1 cellular context compared by ENCODE assay signal in the genomic region with DNA sequence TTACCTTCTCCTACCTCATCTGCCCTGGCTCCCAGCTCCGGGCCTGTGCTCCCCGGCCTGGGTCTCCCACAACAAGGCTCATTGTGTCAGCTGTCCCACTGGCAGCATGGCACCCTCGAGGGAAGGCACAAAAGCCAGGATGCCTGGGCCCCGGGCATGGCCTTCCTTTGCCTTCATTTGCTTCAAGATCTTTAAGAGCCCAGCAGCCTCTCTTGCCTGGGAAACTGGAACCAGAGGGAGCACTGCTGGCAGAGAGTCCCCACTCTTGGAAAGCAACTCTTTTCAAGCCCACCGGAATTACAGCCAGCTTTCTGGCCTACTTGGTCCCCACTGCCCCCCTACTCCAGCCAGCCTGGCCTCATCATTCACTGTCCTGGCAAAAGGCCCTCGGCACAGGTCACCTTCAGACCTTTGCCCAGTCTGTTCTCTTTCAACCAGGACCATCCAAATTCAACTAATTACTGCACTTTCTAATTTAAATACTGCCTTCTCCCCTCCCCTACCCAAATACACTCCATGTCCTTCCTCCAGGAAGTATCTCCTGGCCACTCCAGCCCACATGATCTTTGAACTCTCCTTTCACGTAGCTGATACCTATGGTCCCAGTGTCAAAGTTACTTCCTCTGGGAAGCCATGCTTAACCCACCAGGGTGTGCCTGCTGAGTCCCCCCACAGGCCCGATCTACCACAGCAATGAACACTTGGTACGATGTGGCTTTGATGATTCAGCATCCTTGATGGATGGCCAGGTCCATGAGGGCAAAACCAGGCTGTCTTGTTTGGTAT.
TF ChIP-seq lines count a peak whose summit lies in the region.

No MANE protein-coding gene starts in this region.

TF ChIP-seq in HepG2, 621 proteins besides CTCF, POLR2A, EP300 and RAD21 (continued from another document and continues in another):
- TF ChIP-seq, protein P1, sequence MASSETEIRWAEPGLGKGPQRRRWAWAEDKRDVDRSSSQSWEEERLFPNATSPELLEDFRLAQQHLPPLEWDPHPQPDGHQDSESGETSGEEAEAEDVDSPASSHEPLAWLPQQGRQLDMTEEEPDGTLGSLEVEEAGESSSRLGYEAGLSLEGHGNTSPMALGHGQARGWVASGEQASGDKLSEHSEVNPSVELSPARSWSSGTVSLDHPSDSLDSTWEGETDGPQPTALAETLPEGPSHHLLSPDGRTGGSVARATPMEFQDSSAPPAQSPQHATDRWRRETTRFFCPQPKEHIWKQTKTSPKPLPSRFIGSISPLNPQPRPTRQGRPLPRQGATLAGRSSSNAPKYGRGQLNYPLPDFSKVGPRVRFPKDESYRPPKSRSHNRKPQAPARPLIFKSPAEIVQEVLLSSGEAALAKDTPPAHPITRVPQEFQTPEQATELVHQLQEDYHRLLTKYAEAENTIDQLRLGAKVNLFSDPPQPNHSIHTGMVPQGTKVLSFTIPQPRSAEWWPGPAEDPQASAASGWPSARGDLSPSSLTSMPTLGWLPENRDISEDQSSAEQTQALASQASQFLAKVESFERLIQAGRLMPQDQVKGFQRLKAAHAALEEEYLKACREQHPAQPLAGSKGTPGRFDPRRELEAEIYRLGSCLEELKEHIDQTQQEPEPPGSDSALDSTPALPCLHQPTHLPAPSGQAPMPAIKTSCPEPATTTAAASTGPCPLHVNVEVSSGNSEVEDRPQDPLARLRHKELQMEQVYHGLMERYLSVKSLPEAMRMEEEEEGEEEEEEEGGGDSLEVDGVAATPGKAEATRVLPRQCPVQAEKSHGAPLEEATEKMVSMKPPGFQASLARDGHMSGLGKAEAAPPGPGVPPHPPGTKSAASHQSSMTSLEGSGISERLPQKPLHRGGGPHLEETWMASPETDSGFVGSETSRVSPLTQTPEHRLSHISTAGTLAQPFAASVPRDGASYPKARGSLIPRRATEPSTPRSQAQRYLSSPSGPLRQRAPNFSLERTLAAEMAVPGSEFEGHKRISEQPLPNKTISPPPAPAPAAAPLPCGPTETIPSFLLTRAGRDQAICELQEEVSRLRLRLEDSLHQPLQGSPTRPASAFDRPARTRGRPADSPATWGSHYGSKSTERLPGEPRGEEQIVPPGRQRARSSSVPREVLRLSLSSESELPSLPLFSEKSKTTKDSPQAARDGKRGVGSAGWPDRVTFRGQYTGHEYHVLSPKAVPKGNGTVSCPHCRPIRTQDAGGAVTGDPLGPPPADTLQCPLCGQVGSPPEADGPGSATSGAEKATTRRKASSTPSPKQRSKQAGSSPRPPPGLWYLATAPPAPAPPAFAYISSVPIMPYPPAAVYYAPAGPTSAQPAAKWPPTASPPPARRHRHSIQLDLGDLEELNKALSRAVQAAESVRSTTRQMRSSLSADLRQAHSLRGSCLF (CRISPR knock-in tag; IDR thresholded peaks at IDR 0.05; ENCODE audit: borderline replicate concordance): no peak
- TF ChIP-seq POLR2AphosphoS5 (IDR thresholded peaks at IDR 0.05; ENCODE audit: low read depth, low read length): 0 out of 2 replicates have a peak, but pooled peaks have one; percentile 26
- TF ChIP-seq, protein P2, sequence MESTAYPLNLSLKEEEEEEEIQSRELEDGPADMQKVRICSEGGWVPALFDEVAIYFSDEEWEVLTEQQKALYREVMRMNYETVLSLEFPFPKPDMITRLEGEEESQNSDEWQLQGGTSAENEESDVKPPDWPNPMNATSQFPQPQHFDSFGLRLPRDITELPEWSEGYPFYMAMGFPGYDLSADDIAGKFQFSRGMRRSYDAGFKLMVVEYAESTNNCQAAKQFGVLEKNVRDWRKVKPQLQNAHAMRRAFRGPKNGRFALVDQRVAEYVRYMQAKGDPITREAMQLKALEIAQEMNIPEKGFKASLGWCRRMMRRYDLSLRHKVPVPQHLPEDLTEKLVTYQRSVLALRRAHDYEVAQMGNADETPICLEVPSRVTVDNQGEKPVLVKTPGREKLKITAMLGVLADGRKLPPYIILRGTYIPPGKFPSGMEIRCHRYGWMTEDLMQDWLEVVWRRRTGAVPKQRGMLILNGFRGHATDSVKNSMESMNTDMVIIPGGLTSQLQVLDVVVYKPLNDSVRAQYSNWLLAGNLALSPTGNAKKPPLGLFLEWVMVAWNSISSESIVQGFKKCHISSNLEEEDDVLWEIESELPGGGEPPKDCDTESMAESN (CRISPR knock-in tag; conservative IDR thresholded peaks at IDR 0.05): peak; percentile 75
- TF ChIP-seq TBX2 (CRISPR knock-in tag; IDR thresholded peaks at IDR 0.05; ENCODE audit: borderline replicate concordance): peak; percentile 18; the same call in 1 of the 2 replicates
- TF ChIP-seq, protein P3, sequence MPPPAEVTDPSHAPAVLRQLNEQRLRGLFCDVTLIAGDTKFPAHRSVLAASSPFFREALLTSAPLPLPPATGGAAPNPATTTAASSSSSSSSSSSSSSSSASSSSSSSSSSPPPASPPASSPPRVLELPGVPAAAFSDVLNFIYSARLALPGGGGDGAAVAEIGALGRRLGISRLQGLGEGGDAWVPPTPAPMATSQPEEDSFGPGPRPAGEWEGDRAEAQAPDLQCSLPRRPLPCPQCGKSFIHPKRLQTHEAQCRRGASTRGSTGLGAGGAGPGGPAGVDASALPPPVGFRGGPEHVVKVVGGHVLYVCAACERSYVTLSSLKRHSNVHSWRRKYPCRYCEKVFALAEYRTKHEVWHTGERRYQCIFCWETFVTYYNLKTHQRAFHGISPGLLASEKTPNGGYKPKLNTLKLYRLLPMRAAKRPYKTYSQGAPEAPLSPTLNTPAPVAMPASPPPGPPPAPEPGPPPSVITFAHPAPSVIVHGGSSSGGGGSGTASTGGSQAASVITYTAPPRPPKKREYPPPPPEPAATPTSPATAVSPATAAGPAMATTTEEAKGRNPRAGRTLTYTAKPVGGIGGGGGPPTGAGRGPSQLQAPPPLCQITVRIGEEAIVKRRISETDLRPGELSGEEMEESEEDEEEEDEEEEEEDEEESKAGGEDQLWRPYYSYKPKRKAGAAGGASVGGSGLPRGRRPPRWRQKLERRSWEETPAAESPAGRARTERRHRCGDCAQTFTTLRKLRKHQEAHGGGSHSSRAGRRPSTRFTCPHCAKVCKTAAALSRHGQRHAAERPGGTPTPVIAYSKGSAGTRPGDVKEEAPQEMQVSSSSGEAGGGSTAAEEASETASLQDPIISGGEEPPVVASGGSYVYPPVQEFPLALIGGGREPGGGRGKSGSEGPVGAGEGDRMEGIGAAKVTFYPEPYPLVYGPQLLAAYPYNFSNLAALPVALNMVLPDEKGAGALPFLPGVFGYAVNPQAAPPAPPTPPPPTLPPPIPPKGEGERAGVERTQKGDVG (CRISPR knock-in tag; IDR thresholded peaks at IDR 0.05; ENCODE audit: borderline replicate concordance): no peak; the same call in 1 of the 2 replicates
- no peak for TF ChIP-seq FOSL1 (CRISPR knock-in tag; IDR thresholded peaks at IDR 0.05; ENCODE audit: borderline replicate concordance)
- no peak for TF ChIP-seq SP4 (CRISPR knock-in tag; IDR thresholded peaks at IDR 0.05)
- no peak for TF ChIP-seq CEBPB (IDR thresholded peaks at IDR 0.05; ENCODE audit: borderline replicate concordance, low read depth, low read length)
- TF ChIP-seq, protein P4, sequence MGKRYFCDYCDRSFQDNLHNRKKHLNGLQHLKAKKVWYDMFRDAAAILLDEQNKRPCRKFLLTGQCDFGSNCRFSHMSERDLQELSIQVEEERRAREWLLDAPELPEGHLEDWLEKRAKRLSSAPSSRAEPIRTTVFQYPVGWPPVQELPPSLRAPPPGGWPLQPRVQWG (CRISPR knock-in tag; IDR thresholded peaks at IDR 0.05; ENCODE audit: borderline replicate concordance, low read depth): no peak
- TF ChIP-seq ZNF543 (CRISPR knock-in tag; IDR thresholded peaks at IDR 0.05): no peak
- 0 out of 2 replicates have a peak, but pooled peaks have one; percentile 16 for TF ChIP-seq ZBTB20 (CRISPR knock-in tag; IDR thresholded peaks at IDR 0.05; ENCODE audit: borderline replicate concordance, low read depth)
- TF ChIP-seq ZNF720 (CRISPR knock-in tag; IDR thresholded peaks at IDR 0.05): no peak
- TF ChIP-seq, protein P5, sequence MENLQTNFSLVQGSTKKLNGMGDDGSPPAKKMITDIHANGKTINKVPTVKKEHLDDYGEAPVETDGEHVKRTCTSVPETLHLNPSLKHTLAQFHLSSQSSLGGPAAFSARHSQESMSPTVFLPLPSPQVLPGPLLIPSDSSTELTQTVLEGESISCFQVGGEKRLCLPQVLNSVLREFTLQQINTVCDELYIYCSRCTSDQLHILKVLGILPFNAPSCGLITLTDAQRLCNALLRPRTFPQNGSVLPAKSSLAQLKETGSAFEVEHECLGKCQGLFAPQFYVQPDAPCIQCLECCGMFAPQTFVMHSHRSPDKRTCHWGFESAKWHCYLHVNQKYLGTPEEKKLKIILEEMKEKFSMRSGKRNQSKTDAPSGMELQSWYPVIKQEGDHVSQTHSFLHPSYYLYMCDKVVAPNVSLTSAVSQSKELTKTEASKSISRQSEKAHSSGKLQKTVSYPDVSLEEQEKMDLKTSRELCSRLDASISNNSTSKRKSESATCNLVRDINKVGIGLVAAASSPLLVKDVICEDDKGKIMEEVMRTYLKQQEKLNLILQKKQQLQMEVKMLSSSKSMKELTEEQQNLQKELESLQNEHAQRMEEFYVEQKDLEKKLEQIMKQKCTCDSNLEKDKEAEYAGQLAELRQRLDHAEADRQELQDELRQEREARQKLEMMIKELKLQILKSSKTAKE (CRISPR knock-in tag; IDR thresholded peaks at IDR 0.05; ENCODE audit: borderline replicate concordance): peak; percentile 24; the same call in 1 of the 2 replicates
- TF ChIP-seq ZNF383 (CRISPR knock-in tag; IDR thresholded peaks at IDR 0.05; ENCODE audit: borderline replicate concordance): no peak
- no peak for TF ChIP-seq ZNF496 (CRISPR knock-in tag; IDR thresholded peaks at IDR 0.05; ENCODE audit: insufficient replicate concordance)
- no peak for TF ChIP-seq ZNF329 (CRISPR knock-in tag; IDR thresholded peaks at IDR 0.05; ENCODE audit: low read depth)
- TF ChIP-seq, protein P6, sequence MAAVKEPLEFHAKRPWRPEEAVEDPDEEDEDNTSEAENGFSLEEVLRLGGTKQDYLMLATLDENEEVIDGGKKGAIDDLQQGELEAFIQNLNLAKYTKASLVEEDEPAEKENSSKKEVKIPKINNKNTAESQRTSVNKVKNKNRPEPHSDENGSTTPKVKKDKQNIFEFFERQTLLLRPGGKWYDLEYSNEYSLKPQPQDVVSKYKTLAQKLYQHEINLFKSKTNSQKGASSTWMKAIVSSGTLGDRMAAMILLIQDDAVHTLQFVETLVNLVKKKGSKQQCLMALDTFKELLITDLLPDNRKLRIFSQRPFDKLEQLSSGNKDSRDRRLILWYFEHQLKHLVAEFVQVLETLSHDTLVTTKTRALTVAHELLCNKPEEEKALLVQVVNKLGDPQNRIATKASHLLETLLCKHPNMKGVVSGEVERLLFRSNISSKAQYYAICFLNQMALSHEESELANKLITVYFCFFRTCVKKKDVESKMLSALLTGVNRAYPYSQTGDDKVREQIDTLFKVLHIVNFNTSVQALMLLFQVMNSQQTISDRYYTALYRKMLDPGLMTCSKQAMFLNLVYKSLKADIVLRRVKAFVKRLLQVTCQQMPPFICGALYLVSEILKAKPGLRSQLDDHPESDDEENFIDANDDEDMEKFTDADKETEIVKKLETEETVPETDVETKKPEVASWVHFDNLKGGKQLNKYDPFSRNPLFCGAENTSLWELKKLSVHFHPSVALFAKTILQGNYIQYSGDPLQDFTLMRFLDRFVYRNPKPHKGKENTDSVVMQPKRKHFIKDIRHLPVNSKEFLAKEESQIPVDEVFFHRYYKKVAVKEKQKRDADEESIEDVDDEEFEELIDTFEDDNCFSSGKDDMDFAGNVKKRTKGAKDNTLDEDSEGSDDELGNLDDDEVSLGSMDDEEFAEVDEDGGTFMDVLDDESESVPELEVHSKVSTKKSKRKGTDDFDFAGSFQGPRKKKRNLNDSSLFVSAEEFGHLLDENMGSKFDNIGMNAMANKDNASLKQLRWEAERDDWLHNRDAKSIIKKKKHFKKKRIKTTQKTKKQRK (IDR thresholded peaks at IDR 0.05; ENCODE audit: low read length): no peak
- 0 out of 2 replicates have a peak, but pooled peaks have one; percentile 10 for TF ChIP-seq LCORL (IDR thresholded peaks at IDR 0.05)
- TF ChIP-seq LCORL (CRISPR knock-in tag; IDR thresholded peaks at IDR 0.05): no peak
- peak; percentile 62 for TF ChIP-seq MAFF (IDR thresholded peaks at IDR 0.05; ENCODE audit: low read depth, low read length)
- TF ChIP-seq HDAC6 (IDR thresholded peaks at IDR 0.05; ENCODE audit: low read depth, low read length): no peak
- TF ChIP-seq HOXA3 (CRISPR knock-in tag; IDR thresholded peaks at IDR 0.05): peak; percentile 66
- TF ChIP-seq ZNF260 (CRISPR knock-in tag; IDR thresholded peaks at IDR 0.05; ENCODE audit: borderline replicate concordance, low read depth): no peak
- TF ChIP-seq, protein P7, sequence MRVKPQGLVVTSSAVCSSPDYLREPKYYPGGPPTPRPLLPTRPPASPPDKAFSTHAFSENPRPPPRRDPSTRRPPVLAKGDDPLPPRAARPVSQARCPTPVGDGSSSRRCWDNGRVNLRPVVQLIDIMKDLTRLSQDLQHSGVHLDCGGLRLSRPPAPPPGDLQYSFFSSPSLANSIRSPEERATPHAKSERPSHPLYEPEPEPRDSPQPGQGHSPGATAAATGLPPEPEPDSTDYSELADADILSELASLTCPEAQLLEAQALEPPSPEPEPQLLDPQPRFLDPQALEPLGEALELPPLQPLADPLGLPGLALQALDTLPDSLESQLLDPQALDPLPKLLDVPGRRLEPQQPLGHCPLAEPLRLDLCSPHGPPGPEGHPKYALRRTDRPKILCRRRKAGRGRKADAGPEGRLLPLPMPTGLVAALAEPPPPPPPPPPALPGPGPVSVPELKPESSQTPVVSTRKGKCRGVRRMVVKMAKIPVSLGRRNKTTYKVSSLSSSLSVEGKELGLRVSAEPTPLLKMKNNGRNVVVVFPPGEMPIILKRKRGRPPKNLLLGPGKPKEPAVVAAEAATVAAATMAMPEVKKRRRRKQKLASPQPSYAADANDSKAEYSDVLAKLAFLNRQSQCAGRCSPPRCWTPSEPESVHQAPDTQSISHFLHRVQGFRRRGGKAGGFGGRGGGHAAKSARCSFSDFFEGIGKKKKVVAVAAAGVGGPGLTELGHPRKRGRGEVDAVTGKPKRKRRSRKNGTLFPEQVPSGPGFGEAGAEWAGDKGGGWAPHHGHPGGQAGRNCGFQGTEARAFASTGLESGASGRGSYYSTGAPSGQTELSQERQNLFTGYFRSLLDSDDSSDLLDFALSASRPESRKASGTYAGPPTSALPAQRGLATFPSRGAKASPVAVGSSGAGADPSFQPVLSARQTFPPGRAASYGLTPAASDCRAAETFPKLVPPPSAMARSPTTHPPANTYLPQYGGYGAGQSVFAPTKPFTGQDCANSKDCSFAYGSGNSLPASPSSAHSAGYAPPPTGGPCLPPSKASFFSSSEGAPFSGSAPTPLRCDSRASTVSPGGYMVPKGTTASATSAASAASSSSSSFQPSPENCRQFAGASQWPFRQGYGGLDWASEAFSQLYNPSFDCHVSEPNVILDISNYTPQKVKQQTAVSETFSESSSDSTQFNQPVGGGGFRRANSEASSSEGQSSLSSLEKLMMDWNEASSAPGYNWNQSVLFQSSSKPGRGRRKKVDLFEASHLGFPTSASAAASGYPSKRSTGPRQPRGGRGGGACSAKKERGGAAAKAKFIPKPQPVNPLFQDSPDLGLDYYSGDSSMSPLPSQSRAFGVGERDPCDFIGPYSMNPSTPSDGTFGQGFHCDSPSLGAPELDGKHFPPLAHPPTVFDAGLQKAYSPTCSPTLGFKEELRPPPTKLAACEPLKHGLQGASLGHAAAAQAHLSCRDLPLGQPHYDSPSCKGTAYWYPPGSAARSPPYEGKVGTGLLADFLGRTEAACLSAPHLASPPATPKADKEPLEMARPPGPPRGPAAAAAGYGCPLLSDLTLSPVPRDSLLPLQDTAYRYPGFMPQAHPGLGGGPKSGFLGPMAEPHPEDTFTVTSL (CRISPR knock-in tag; IDR thresholded peaks at IDR 0.05; ENCODE audit: borderline replicate concordance): 0 out of 2 replicates have a peak, but pooled peaks have one; percentile 15
